Comparison of ENCODE assay signal across 11 cellular contexts in genomic region chr13:44868397-44868796, GRCh38.
DNase-seq lines count a peak whose midpoint lies in the region; ATAC-seq and TF ChIP-seq lines count a peak whose summit lies in the region.
"Had no signal": no experiment of that assay in that cellular context is flagged by ENCODE, and none has a peak within 500 bp of the region (broad histone marks: within the 10 kb centered on the region; RNA-seq: fewer than 3 reads in every experiment).

No MANE protein-coding gene starts in this region.

- ATAC-seq in activated CD4-positive, CD25-positive, alpha-beta regulatory T cell treated with anti-CD3 and anti-CD28 coated beads, Interleukin-2, amount 50 U/mL, for 24 hours, result peak; percentile 49 to 81
- ATAC-seq in HG03066 (IDR thresholded peaks at IDR 0.05; ENCODE audit: low read depth, unreplicated experiment), result peak; percentile 94

- TF ChIP-seq CTCF in GM20000 (IDR thresholded peaks at IDR 0.05; ENCODE audit: extremely low read depth, missing control alignments), result no peak

- in situ Hi-C loops in ACHN (cut with HindIII; ENCODE audit: low pct_ligation_motif_present, low pct_unique_long_range_greater_than_20kb, low sequenced_read_pairs), result no loop called here

- no peak for DNase-seq in activated CD4-positive, CD25-positive, alpha-beta regulatory T cell treated with anti-CD3 and anti-CD28 coated beads, Interleukin-2, amount 50 U/mL, for 72 hours
- DNase-seq in GM20000 (ENCODE audit: low spot score) (peak; percentile 39), renal cortical epithelial cell (ENCODE audit: low read depth) (peak; percentile 77), NCI-H2196 treated with DMSO at 0.1 percent for 48 hours (lab: John Stamatoyannopoulos, UW; ENCODE audit: unreplicated experiment) (no peak), NCI-H2171 treated with DMSO at 0.1 percent for 48 hours (lab: John Stamatoyannopoulos, UW) (no peak), ACHN (no peak)
- DNase-seq: midbrain, NCI-H1436 treated with DMSO at 0.1 percent for 48 hours, transverse colon had no signal

Comparison
In these comparisons a context has a peak if more than half of its experiments do, and no peak if none do; other contexts are left out.
1. DNase-seq: peak in GM20000 (single experiment) and renal cortical epithelial cell (single experiment); none in activated CD4-positive, CD25-positive, alpha-beta regulatory T cell treated with anti-CD3 and anti-CD28 coated beads, Interleukin-2, amount 50 U/mL, for 72 hours (single experiment), NCI-H2196 treated with DMSO at 0.1 percent for 48 hours (single experiment), NCI-H2171 treated with DMSO at 0.1 percent for 48 hours (single experiment) and ACHN (single experiment).